Comparison of ENCODE assay signal across 32 cellular contexts in genomic region chr15:72682772-72683171, GRCh38. TPM values are rescaled to one million over a fixed set of nuclear protein-coding genes. Genes with fewer than 3 reads are reported as not detected.
"Had no signal": no experiment of that assay in that cellular context is flagged by ENCODE, and none has a peak within 500 bp of the region (broad histone marks: within the 10 kb centered on the region; RNA-seq: fewer than 3 reads in every experiment).

No MANE protein-coding gene starts in this region.

- H3K27ac Mint-ChIP-seq: dendritic cell treated with granulocyte-macrophage colony-stimulating factor and Interleukin-4, amounts not matched to agents 40 ng/mL and 50 ng/mL, for 4 days; effector memory CD8-positive, alpha-beta T cell; memory B cell; mesothelial cell of epicardium; natural killer cell; stimulated activated naive B cell treated with anti-CD40 and anti-IgM and Interleukin-4, amounts not matched to agents 10 μg/mL and 1 μg/mL and 100 μg/mL, for 72 hours; stimulated activated naive CD8-positive, alpha-beta T cell treated with anti-CD3 and anti-CD28 coated beads, Interleukin-15, amount 100 ng/mL, for 72 hours had no signal

- H3K36me3 ChIP-seq: esophagus muscularis mucosa, gastrocnemius medialis, heart right ventricle, spleen, tibial nerve, upper lobe of right lung, vagina had no signal

- H3K4me3 Mint-ChIP-seq: dendritic cell treated with granulocyte-macrophage colony-stimulating factor and Interleukin-4, amounts not matched to agents 40 ng/mL and 50 ng/mL, for 4 days; effector memory CD8-positive, alpha-beta T cell; memory B cell; mesothelial cell of epicardium; natural killer cell; stimulated activated naive B cell treated with anti-CD40 and anti-IgM and Interleukin-4, amounts not matched to agents 10 μg/mL and 1 μg/mL and 100 μg/mL, for 72 hours; stimulated activated naive CD8-positive, alpha-beta T cell treated with anti-CD3 and anti-CD28 coated beads, Interleukin-15, amount 100 ng/mL, for 72 hours had no signal

- H3K4me3 ChIP-seq: esophagus muscularis mucosa, gastrocnemius medialis, heart right ventricle, spleen, testis, tibial nerve, upper lobe of right lung, vagina had no signal

- H3K36me3 Mint-ChIP-seq: memory B cell; mesothelial cell of epicardium; natural killer cell; stimulated activated naive B cell treated with anti-CD40 and anti-IgM and Interleukin-4, amounts not matched to agents 10 μg/mL and 1 μg/mL and 100 μg/mL, for 72 hours had no signal

- H3K27ac ChIP-seq: epithelial cell of prostate, esophagus muscularis mucosa, gastrocnemius medialis, heart right ventricle, spleen, testis, tibial nerve, upper lobe of right lung, vagina had no signal

- H3K4me1 ChIP-seq: testis had no signal

- H3K27me3 ChIP-seq: testis, upper lobe of right lung, vagina had no signal

- DNase-seq: effector memory CD8-positive, alpha-beta T cell; gastrocnemius medialis; heart right ventricle; hypothalamus; islet precursor cell; natural killer cell; posterior cingulate gyrus; spleen; stimulated activated CD4-positive, alpha-beta T cell treated with anti-CD3 and anti-CD28 coated beads, Interleukin-15, amount 100 ng/mL, for 24 hours; stimulated activated CD4-positive, alpha-beta T cell treated with anti-CD3 and anti-CD28 coated beads, Interleukin-1b, Interleukin-23, amount 100 ng/mL, for 48 hours; stimulated activated CD4-positive, alpha-beta T cell treated with anti-CD3 and anti-CD28 coated beads, Interleukin-4, amount 100 ng/mL, for 24 hours; stimulated activated naive B cell treated with anti-CD40 and anti-IgM and Interleukin-4, amounts not matched to agents 10 μg/mL and 1 μg/mL and 100 μg/mL, for 72 hours; stimulated activated naive CD8-positive, alpha-beta T cell treated with anti-CD3 and anti-CD28 coated beads, Interleukin-15, amount 100 ng/mL, for 72 hours; testis; upper lobe of right lung had no signal

- H3K9me3 ChIP-seq: esophagus muscularis mucosa, gastrocnemius medialis, heart right ventricle, spleen, testis, tibial nerve, upper lobe of right lung, vagina had no signal

- ATAC-seq: effector memory CD8-positive, alpha-beta T cell; gastrocnemius medialis; heart right ventricle; left lobe of liver; natural killer cell; sciatic nerve; stimulated activated naive B cell treated with anti-CD40 and anti-IgM and Interleukin-4, amounts not matched to agents 10 μg/mL and 1 μg/mL and 100 μg/mL, for 72 hours; stimulated activated naive CD8-positive, alpha-beta T cell treated with anti-CD3 and anti-CD28 coated beads, Interleukin-15, amount 100 ng/mL, for 72 hours; upper lobe of right lung had no signal

- H3K9me3 Mint-ChIP-seq: dendritic cell treated with granulocyte-macrophage colony-stimulating factor and Interleukin-4, amounts not matched to agents 40 ng/mL and 50 ng/mL, for 4 days; effector memory CD8-positive, alpha-beta T cell; memory B cell; mesothelial cell of epicardium; natural killer cell; stimulated activated naive B cell treated with anti-CD40 and anti-IgM and Interleukin-4, amounts not matched to agents 10 μg/mL and 1 μg/mL and 100 μg/mL, for 72 hours; stimulated activated naive CD8-positive, alpha-beta T cell treated with anti-CD3 and anti-CD28 coated beads, Interleukin-15, amount 100 ng/mL, for 72 hours had no signal

RNA-seq across cellular contexts. Expression of gene HIGD2B, which starts 3.2 kb away (rescaled TPM):
- total RNA-seq: esophagus muscularis mucosa, gastrocnemius medialis, heart right ventricle, left lobe of liver, lower leg skin, mesothelial cell of epicardium, mucosa of gallbladder, myocyte, omental fat pad, sciatic nerve, skeletal muscle tissue, spleen, subcutaneous adipose tissue, tibial nerve, upper lobe of right lung, vagina had no signal

RNA-seq across cellular contexts. Expression of gene GOLGA6B, which starts 28.3 kb away (rescaled TPM):
- total RNA-seq: esophagus muscularis mucosa, fibroblast of villous mesenchyme, gastrocnemius medialis, heart right ventricle, mesothelial cell of epicardium, mucosa of gallbladder, myocyte, omental fat pad, pulmonary artery endothelial cell, sciatic nerve, skeletal muscle tissue, spleen, upper lobe of right lung, vagina had no signal
